ENCODE assay signal across 10 cellular contexts in the genomic region with DNA sequence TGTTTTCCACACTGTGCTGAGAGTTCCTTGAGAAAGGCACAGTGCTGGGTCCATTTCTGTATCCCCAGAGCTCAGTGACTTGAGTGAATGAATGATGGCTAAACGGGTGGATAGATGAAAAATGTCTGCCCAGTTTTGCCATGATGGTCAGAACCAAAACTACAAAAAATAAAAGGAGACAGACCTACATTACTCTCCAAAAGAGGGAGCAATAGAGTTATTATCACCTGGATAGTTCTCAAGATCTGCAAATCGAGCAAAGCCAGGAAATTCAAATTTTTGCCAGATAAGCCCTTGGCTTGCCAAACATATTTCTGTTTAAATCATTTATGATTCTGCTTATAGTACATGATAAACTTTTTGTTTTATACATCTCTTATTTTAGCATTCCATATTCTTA.
A peak's percentile ranks its signal among the peaks of the same experiment; 100 is the strongest.
DNase-seq lines count a peak whose midpoint lies in the region; ATAC-seq, FAIRE-seq and TF ChIP-seq lines count a peak whose summit lies in the region.
"Had no signal": no experiment of that assay in that cellular context is flagged by ENCODE, and none has a peak within 500 bp of the region (broad histone marks: within the 10 kb centered on the region; RNA-seq: fewer than 3 reads in every experiment).

No MANE protein-coding gene starts in this region.

- no peak for TF ChIP-seq POLR2A in HCT116 (IDR thresholded peaks at IDR 0.05; ENCODE audit: borderline replicate concordance, extremely low read depth, insufficient read depth, insufficient read length)

- peak; percentile 67 for FAIRE-seq in kidney (lab: Jason Lieb, UNC)

- no peak overlapping the region for H3K4me3 ChIP-seq in AG09309 (ENCODE audit: control insufficient read depth, low read depth, low read length)
- no peak overlapping the region for H3K4me3 ChIP-seq in HCT116 (replicated peaks in 1 of 2; ENCODE audit: low read depth in 1 of 2, low read length in 2 of 2)
- no peak overlapping the region for H3K4me3 ChIP-seq in astrocyte of the spinal cord (ENCODE audit: low read depth, low read length)
- H3K4me3 ChIP-seq in kidney (ENCODE audit: low read length in 2 of 2), result no peak overlapping the region
- H3K4me3 ChIP-seq in mucosa of descending colon, result no peak overlapping the region

- H3K9ac ChIP-seq in HCT116 (ENCODE audit: low read length) (no peak overlapping the region), kidney (ENCODE audit: low read length in 2 of 2) (no peak overlapping the region)

- intact Hi-C loops in HCT116 (cut with micrococcal nuclease), result loop anchor here (5.0 to 10.0 kb wide), 2 partner anchors 49 to 216 kb away; a partner anchor contains a TSS
- intact Hi-C loops in kidney (cut with DNase I), result no loop called here
- intact Hi-C loops in posterior vena cava (cut with DNase I), result no loop called here
- intact Hi-C loops in mucosa of descending colon (cut with DNase I, micrococcal nuclease), result no loop called here

- no peak overlapping the region for H3K27ac ChIP-seq in HCT116 (ENCODE audit: low read depth, low read length)
- no peak overlapping the region for H3K27ac ChIP-seq in kidney (ENCODE audit: low read depth in 2 of 2, low read length in 2 of 2)

- TF ChIP-seq RAD21 in HCT116 (IDR thresholded peaks at IDR 0.05; ENCODE audit: low read depth), result peak; percentile 58

- no peaks in the 10 kb centered on the region for H4K20me1 ChIP-seq in HCT116 (ENCODE audit: insufficient read depth)

- RAD21 ChIA-PET in HCT116 (lab: Charles Lee; ENCODE audit: low non-redundant PET in 1 of 2, low total read pairs in 2 of 2, uncharacterized antibody in 2 of 2, unreplicated experiment in 2 of 2), result no interaction called here

- peak; percentile 8 for TF ChIP-seq CTCF in AG09309 (IDR thresholded peaks at IDR 0.05; ENCODE audit: control insufficient read depth, insufficient read depth, low read depth, low read length, missing control alignments)
- TF ChIP-seq CTCF in HCT116 (IDR thresholded peaks at IDR 0.05 in 2 of 3, conservative IDR thresholded peaks at IDR 0.05 in 1 of 3; ENCODE audit: borderline replicate concordance in 1 of 3, insufficient read depth in 1 of 3, low read depth in 2 of 3, low read length in 2 of 3), result peak in 2 of 3 experiments; percentile 31 to 34; a peak in 3 of 6 replicates
- peak; percentile 28 for TF ChIP-seq CTCF in astrocyte of the spinal cord (IDR thresholded peaks at IDR 0.05; ENCODE audit: low read depth, low read length)
- peak; percentile 33 for TF ChIP-seq CTCF in kidney (IDR thresholded peaks at IDR 0.05; ENCODE audit: borderline replicate concordance, extremely low read depth, insufficient read depth)
- no peak for TF ChIP-seq CTCF in mucosa of descending colon (IDR thresholded peaks at IDR 0.05)

- ATAC-seq in HCT116, result no peak; the same call in 1 of the 2 replicates
- no peak for ATAC-seq in GM21515 (IDR thresholded peaks at IDR 0.05; ENCODE audit: unreplicated experiment)
- no peak for ATAC-seq in mucosa of descending colon
- ATAC-seq in activated CD4-positive, CD25-positive, alpha-beta regulatory T cell treated with anti-CD3 and anti-CD28 coated beads, Interleukin-2, amount 50 U/mL, for 24 hours, result no peak

- H3K9me2 ChIP-seq in HCT116 (ENCODE audit: insufficient read depth), result no peaks in the 10 kb centered on the region

- in situ Hi-C loops in astrocyte of the spinal cord (cut with HindIII; ENCODE audit: low sequenced_read_pairs), result no loop called here

- H3K36me3 ChIP-seq in HCT116 (ENCODE audit: control insufficient read depth in 1 of 2, insufficient read depth in 2 of 2, low read length in 2 of 2), result no peaks in the 10 kb centered on the region
- no peaks in the 10 kb centered on the region for H3K36me3 ChIP-seq in kidney (ENCODE audit: control insufficient read depth in 1 of 2, insufficient read depth in 2 of 2, low read length in 2 of 2)
- H3K36me3 ChIP-seq in mucosa of descending colon (ENCODE audit: low read depth), result no peaks in the 10 kb centered on the region

- H3K9me3 ChIP-seq in HCT116 (ENCODE audit: control insufficient read depth in 1 of 2, insufficient read depth in 1 of 2, low read depth in 1 of 2, low read length in 2 of 2) (no peaks in the 10 kb centered on the region), kidney (ENCODE audit: control insufficient read depth in 1 of 2, low read length in 2 of 2) (no peaks in the 10 kb centered on the region), mucosa of descending colon (no peaks in the 10 kb centered on the region)

- H3K79me2 ChIP-seq in HCT116 (ENCODE audit: insufficient read depth, low read length), result no peaks in the 10 kb centered on the region

- H2AFZ ChIP-seq in HCT116 (ENCODE audit: low read depth, low read length, poor library complexity, severe bottlenecking), result peak overlapping the region; percentile 24

- no peaks in the 10 kb centered on the region for H3K27me3 ChIP-seq in HCT116 (ENCODE audit: insufficient read depth, low read length)

- H3K4me1 ChIP-seq in HCT116 (ENCODE audit: control insufficient read depth in 1 of 2, insufficient read depth in 2 of 2, low read length in 2 of 2) (no peaks in the 10 kb centered on the region), kidney (ENCODE audit: control insufficient read depth in 1 of 2, insufficient read depth in 1 of 2, low read depth in 1 of 2, low read length in 2 of 2) (no peaks in the 10 kb centered on the region), mucosa of descending colon (ENCODE audit: low read depth) (no peaks in the 10 kb centered on the region)

- no peak for DNase-seq in AG09309 (ENCODE audit: low read depth)
- DNase-seq in HCT116 (ENCODE audit: low read depth, low spot score), result peak; percentile 6
- peak; percentile 22 for DNase-seq in astrocyte of the spinal cord (ENCODE audit: low read depth, low spot score)
- no peak for DNase-seq in kidney
- no peak for DNase-seq in posterior vena cava (ENCODE audit: low spot score)
- DNase-seq in mucosa of descending colon, result no peak
- DNase-seq: activated CD4-positive, CD25-positive, alpha-beta regulatory T cell treated with anti-CD3 and anti-CD28 coated beads, Interleukin-2, amount 50 U/mL, for 72 hours; DMS79 had no signal

- CTCF ChIA-PET in HCT116 (lab: Charles Lee), result no interaction called here

- POLR2A ChIA-PET in HCT116 (lab: Charles Lee), result no interaction called here

- no peak overlapping the region for H3K4me2 ChIP-seq in HCT116 (ENCODE audit: low read length)

- no TSS peak for BruUV-seq in HCT116 (replicated peaks; lab: Mats Ljungman, UMichigan)

TF ChIP-seq in HCT116, 20 proteins besides CTCF, POLR2A, EP300 and RAD21:
- no peak for TF ChIP-seq ELF1 (IDR thresholded peaks at IDR 0.05; ENCODE audit: borderline replicate concordance, low read depth)
- TF ChIP-seq FOSL1 (IDR thresholded peaks at IDR 0.05; ENCODE audit: low read depth), result no peak
- no peak for TF ChIP-seq EGR1 (IDR thresholded peaks at IDR 0.05; ENCODE audit: low read depth)
- TF ChIP-seq SP1 (IDR thresholded peaks at IDR 0.05; ENCODE audit: low read depth), result no peak
- TF ChIP-seq, protein P1, sequence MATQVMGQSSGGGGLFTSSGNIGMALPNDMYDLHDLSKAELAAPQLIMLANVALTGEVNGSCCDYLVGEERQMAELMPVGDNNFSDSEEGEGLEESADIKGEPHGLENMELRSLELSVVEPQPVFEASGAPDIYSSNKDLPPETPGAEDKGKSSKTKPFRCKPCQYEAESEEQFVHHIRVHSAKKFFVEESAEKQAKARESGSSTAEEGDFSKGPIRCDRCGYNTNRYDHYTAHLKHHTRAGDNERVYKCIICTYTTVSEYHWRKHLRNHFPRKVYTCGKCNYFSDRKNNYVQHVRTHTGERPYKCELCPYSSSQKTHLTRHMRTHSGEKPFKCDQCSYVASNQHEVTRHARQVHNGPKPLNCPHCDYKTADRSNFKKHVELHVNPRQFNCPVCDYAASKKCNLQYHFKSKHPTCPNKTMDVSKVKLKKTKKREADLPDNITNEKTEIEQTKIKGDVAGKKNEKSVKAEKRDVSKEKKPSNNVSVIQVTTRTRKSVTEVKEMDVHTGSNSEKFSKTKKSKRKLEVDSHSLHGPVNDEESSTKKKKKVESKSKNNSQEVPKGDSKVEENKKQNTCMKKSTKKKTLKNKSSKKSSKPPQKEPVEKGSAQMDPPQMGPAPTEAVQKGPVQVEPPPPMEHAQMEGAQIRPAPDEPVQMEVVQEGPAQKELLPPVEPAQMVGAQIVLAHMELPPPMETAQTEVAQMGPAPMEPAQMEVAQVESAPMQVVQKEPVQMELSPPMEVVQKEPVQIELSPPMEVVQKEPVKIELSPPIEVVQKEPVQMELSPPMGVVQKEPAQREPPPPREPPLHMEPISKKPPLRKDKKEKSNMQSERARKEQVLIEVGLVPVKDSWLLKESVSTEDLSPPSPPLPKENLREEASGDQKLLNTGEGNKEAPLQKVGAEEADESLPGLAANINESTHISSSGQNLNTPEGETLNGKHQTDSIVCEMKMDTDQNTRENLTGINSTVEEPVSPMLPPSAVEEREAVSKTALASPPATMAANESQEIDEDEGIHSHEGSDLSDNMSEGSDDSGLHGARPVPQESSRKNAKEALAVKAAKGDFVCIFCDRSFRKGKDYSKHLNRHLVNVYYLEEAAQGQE (IDR thresholded peaks at IDR 0.05; ENCODE audit: low read depth), result no peak
- no peak for TF ChIP-seq CBX3 (IDR thresholded peaks at IDR 0.05; ENCODE audit: low read depth)
- TF ChIP-seq CEBPB (IDR thresholded peaks at IDR 0.05; ENCODE audit: low read depth), result no peak
- TF ChIP-seq, protein P2, sequence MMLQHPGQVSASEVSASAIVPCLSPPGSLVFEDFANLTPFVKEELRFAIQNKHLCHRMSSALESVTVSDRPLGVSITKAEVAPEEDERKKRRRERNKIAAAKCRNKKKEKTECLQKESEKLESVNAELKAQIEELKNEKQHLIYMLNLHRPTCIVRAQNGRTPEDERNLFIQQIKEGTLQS (IDR thresholded peaks at IDR 0.05), result no peak
- TF ChIP-seq ZNF274 (IDR thresholded peaks at IDR 0.05; ENCODE audit: low read depth, low read length), result no peak
- TF ChIP-seq YY1 (IDR thresholded peaks at IDR 0.05; ENCODE audit: extremely low read depth, insufficient replicate concordance, low read depth, low read length), result no peak

Comparison
In these comparisons a context has a peak if more than half of its experiments do, and no peak if none do; other contexts are left out.
1. DNase-seq: peak in HCT116 (single experiment) and astrocyte of the spinal cord (single experiment); none in AG09309 (single experiment), kidney (single experiment), posterior vena cava (single experiment) and mucosa of descending colon (0 of 3).